ENCODE assay signal across 10 cellular contexts in genomic region chr19:38005224-38005614, GRCh38.
DNase-seq lines count a peak whose midpoint lies in the region; ATAC-seq, FAIRE-seq and TF ChIP-seq lines count a peak whose summit lies in the region.
"Had no signal": no experiment of that assay in that cellular context is flagged by ENCODE, and none has a peak within 500 bp of the region (broad histone marks: within the 10 kb centered on the region; RNA-seq: fewer than 3 reads in every experiment).

No MANE protein-coding gene starts in this region.

- no peaks in the 10 kb centered on the region for H4K20me1 ChIP-seq in H1 (replicated peaks in 1 of 2; ENCODE audit: control insufficient read depth in 1 of 2, insufficient read depth in 2 of 2, low read length in 2 of 2)
- H4K20me1 ChIP-seq in neural cell (ENCODE audit: insufficient read depth) = no peaks in the 10 kb centered on the region

- TF ChIP-seq CTCF in cardiac muscle cell (IDR thresholded peaks at IDR 0.05; ENCODE audit: low read depth, low read length) = no peak
- no peak for TF ChIP-seq CTCF in H1 (IDR thresholded peaks at IDR 0.05; ENCODE audit: control extremely low read depth in 1 of 3, insufficient read depth in 1 of 3, low read depth in 1 of 3, low read length in 3 of 3)
- no peak for TF ChIP-seq CTCF in neural cell (IDR thresholded peaks at IDR 0.05; ENCODE audit: poor library complexity, severe bottlenecking)
- TF ChIP-seq CTCF in uterus (IDR thresholded peaks at IDR 0.05) = no peak

- H2BK20ac ChIP-seq in H1 (ENCODE audit: low read length) = 0 out of 2 replicates have a peak overlapping the region, but pooled peaks have one; percentile 55

- no peaks in the 10 kb centered on the region for H3F3A ChIP-seq in neural cell (ENCODE audit: insufficient read depth, low read length, poor library complexity, severe bottlenecking)

- H3K79me1 ChIP-seq in H1 (ENCODE audit: low read depth, low read length) = peaks cover 5% of the 10 kb centered on the region

- H3K14ac ChIP-seq in H1 (ENCODE audit: insufficient read length) = no peak overlapping the region

- intact Hi-C loops in cardiac septum (cut with DNase I) = loop anchor here (2.0 to 5.0 kb wide), 2 partner anchors 87 to 98 kb away; partner anchors contain the start of genes SIPA1L3 and WDR87
- intact Hi-C loops in uterus (cut with DNase I; ENCODE audit: low total_unique reads) = no loop called here

- peak overlapping the region; percentile 89; the same call in 1 of the 2 replicates for H2AK5ac ChIP-seq in H1 (ENCODE audit: low read depth, low read length)

- TF ChIP-seq POLR2A in H1 (IDR thresholded peaks at IDR 0.05; ENCODE audit: control extremely low read depth in 1 of 2, low read depth in 2 of 2, low read length in 2 of 2) (no peak), uterus (IDR thresholded peaks at IDR 0.05) (no peak)

- H3K23me2 ChIP-seq in H1 (ENCODE audit: low read depth, low read length) = no peaks in the 10 kb centered on the region; the same call in 1 of the 2 replicates

- no peak overlapping the region for H2AFZ ChIP-seq in H1 (ENCODE audit: low read length)
- H2AFZ ChIP-seq in neural cell (ENCODE audit: low read depth, low read length) = no peak overlapping the region

- TF ChIP-seq EP300 in H1 (IDR thresholded peaks at IDR 0.05; ENCODE audit: borderline replicate concordance in 1 of 2, low read depth in 2 of 2, low read length in 2 of 2) = no peak
- no peak for TF ChIP-seq EP300 in neural cell (conservative IDR thresholded peaks at IDR 0.05; ENCODE audit: poor library complexity, severe bottlenecking)

- H2BK120ac ChIP-seq in H1 (replicated peaks; ENCODE audit: low read depth, low read length) = no peak overlapping the region

- peak overlapping the region; percentile 30 for H3K4ac ChIP-seq in H1 (replicated peaks; ENCODE audit: insufficient read length, low read depth, low read length)

- no peak overlapping the region for H3K56ac ChIP-seq in H1 (replicated peaks; ENCODE audit: insufficient read length, low read depth, low read length)

- H3K4me3 ChIP-seq in cardiac muscle cell (no peak overlapping the region), H1 (ENCODE audit: extremely low read depth in 1 of 4, insufficient read depth in 2 of 4, low read depth in 3 of 4, low read length in 4 of 4) (no peak overlapping the region; a peak in 1 of 8 replicates), neural cell (ENCODE audit: low read length) (no peak overlapping the region), uterus (no peak overlapping the region)

- peak overlapping the region; percentile 20 for H3K27ac ChIP-seq in cardiac muscle cell
- peak overlapping the region; percentile 58 for H3K27ac ChIP-seq in H1 (ENCODE audit: low read depth, low read length)
- peak overlapping the region; percentile 73 for H3K27ac ChIP-seq in neural cell (ENCODE audit: low read length)
- H3K27ac ChIP-seq in uterus = peak overlapping the region; percentile 88

- H3K79me2 ChIP-seq in H1 (ENCODE audit: control insufficient read depth in 1 of 2, insufficient read depth in 2 of 2, low read length in 2 of 2) = peaks cover 0 to 26% of the 10 kb centered on the region in 2 experiments; a peak in 2 of 4 replicates
- H3K79me2 ChIP-seq in neural cell (replicated peaks; ENCODE audit: insufficient read depth, low read length) = no peaks in the 10 kb centered on the region

- no peak for DNase-seq in cardiac muscle cell (ENCODE audit: low read depth in 1 of 2, low spot score in 1 of 2)
- no peak for DNase-seq in cardiac septum (ENCODE audit: low spot score)
- DNase-seq in H1 (ENCODE audit: low read depth in 1 of 2, low spot score in 2 of 2) = no peak
- no peak for DNase-seq in uterus
- no peak for DNase-seq in DMS153 (lab: John Stamatoyannopoulos, UW)
- DNase-seq in MV-4-11 (lab: John Stamatoyannopoulos, UW) = no peak
- DNase-seq: KG1 had no signal

- no peak overlapping the region for H2BK12ac ChIP-seq in H1 (ENCODE audit: low read depth, low read length)

- peak overlapping the region; percentile 58 to 73; a peak in 2 of 4 replicates for H3K4me2 ChIP-seq in H1 (ENCODE audit: insufficient read depth in 1 of 2, low read depth in 2 of 2, low read length in 2 of 2)
- no peak overlapping the region for H3K4me2 ChIP-seq in neural cell (ENCODE audit: low read length)

- no peak for FAIRE-seq in H1 (lab: Jason Lieb, UNC)
- FAIRE-seq: pancreas had no signal

- H3K23ac ChIP-seq in H1 (ENCODE audit: insufficient read length) = no peak overlapping the region

- no peaks in the 10 kb centered on the region for H3K9me2 ChIP-seq in neural cell (ENCODE audit: insufficient read depth, low read length)

- H3K36me3 ChIP-seq in cardiac muscle cell = no peaks in the 10 kb centered on the region
- H3K36me3 ChIP-seq in H1 (ENCODE audit: control insufficient read depth in 2 of 4, insufficient read depth in 4 of 4, low read length in 3 of 4) = no peaks in the 10 kb centered on the region
- H3K36me3 ChIP-seq in neural cell (ENCODE audit: insufficient read depth, low read length) = no peaks in the 10 kb centered on the region
- H3K36me3 ChIP-seq in uterus = no peaks in the 10 kb centered on the region
- H3K36me3 ChIP-seq: pancreas had no signal

- H2BK5ac ChIP-seq in H1 (ENCODE audit: low read depth, low read length) = peak overlapping the region; percentile 64

- peak overlapping the region in 1 of 4 experiments; percentile 23; a peak in 3 of 7 replicates for H3K9ac ChIP-seq in H1 (replicated peaks in 1 of 4; ENCODE audit: extremely low read depth in 1 of 4, low read depth in 3 of 4, low read length in 3 of 4)
- H3K9ac ChIP-seq in neural cell (ENCODE audit: low read length) = peak overlapping the region; percentile 52

- TF ChIP-seq RAD21 in H1 (IDR thresholded peaks at IDR 0.05 in 1 of 2, conservative IDR thresholded peaks at IDR 0.05 in 1 of 2; ENCODE audit: low read depth in 2 of 2, low read length in 2 of 2) (no peak), neural cell (conservative IDR thresholded peaks at IDR 0.05) (no peak)

- no peak overlapping the region for H4K8ac ChIP-seq in H1 (ENCODE audit: extremely low read depth, insufficient read depth, low read length)

- H2BK15ac ChIP-seq in H1 (ENCODE audit: low read length) = peak overlapping the region; percentile 36; the same call in 1 of the 2 replicates

- H3K4me1 ChIP-seq in cardiac muscle cell (ENCODE audit: low read depth) = peaks cover 5% of the 10 kb centered on the region
- peaks cover 13 to 27% (median 22%) of the 10 kb centered on the region in 4 experiments for H3K4me1 ChIP-seq in H1 (replicated peaks in 1 of 4; ENCODE audit: control insufficient read depth in 3 of 4, insufficient read depth in 4 of 4, low read length in 3 of 4)
- no peaks in the 10 kb centered on the region for H3K4me1 ChIP-seq in uterus

- H3K27me3 ChIP-seq in cardiac muscle cell (no peaks in the 10 kb centered on the region), H1 (replicated peaks in 1 of 4; ENCODE audit: control insufficient read depth in 3 of 4, extremely low read depth in 1 of 4, insufficient read depth in 3 of 4, low read length in 3 of 4) (no peaks in the 10 kb centered on the region), neural cell (ENCODE audit: insufficient read depth, low read depth, low read length) (no peaks in the 10 kb centered on the region), uterus (no peaks in the 10 kb centered on the region)
- H3K27me3 ChIP-seq: pancreas had no signal

- CTCF ChIA-PET in H1 (lab: Charles Lee; ENCODE audit: partially characterized antibody) = interaction anchor here (0.8 to 1.9 kb wide), 6 partner anchors 14 to 72 kb away, joined by 3 to 13 read pairs (median 4); no protein-coding TSS in a partner anchor

- peak overlapping the region; percentile 11 for H4K5ac ChIP-seq in H1 (ENCODE audit: insufficient read length, low read depth, low read length)

- 80% methylated on average over 8 of the region's 8 CpGs; no CpG with 5 or more reads in 1 of the 2 experiments for WGBS in H1 (ENCODE audit: extremely low coverage in 1 of 2, insufficient coverage in 1 of 2, insufficient read length in 1 of 2, insufficient replicate concordance in 2 of 2, low coverage in 1 of 2, low lambda C conversion rate in 2 of 2, missing lambda C conversion rate in 1 of 2), 2 experiments

- H4K91ac ChIP-seq in H1 (replicated peaks; ENCODE audit: insufficient read length, low read length) = peak overlapping the region; percentile 78

- H3K18ac ChIP-seq in H1 (ENCODE audit: extremely low read depth, low read length) = 0 out of 2 replicates have a peak overlapping the region, but pooled peaks have one; percentile 42

- ATAC-seq in GM19397 (IDR thresholded peaks at IDR 0.05; ENCODE audit: unreplicated experiment) = no peak

- POLR2A ChIA-PET in H1 (lab: Charles Lee; ENCODE audit: partially characterized antibody) = interaction anchor here (0.6 to 4.7 kb wide), 12 partner anchors 11 to 102 kb away, joined by 3 to 66 read pairs (median 16); partner anchors contain the start of genes SIPA1L3 and WDR87

- no peaks in the 10 kb centered on the region for H3K9me3 ChIP-seq in cardiac muscle cell (ENCODE audit: low read depth)
- no peaks in the 10 kb centered on the region for H3K9me3 ChIP-seq in H1 (ENCODE audit: insufficient read depth in 2 of 2, low read depth in 1 of 2, low read length in 1 of 2)
- no peaks in the 10 kb centered on the region for H3K9me3 ChIP-seq in neural cell (ENCODE audit: low read length)
- H3K9me3 ChIP-seq in uterus = no peaks in the 10 kb centered on the region
- H3K9me3 ChIP-seq: pancreas had no signal

TF ChIP-seq in H1, 55 proteins besides CTCF, POLR2A, EP300 and RAD21 (continues in another document):
- no peak for TF ChIP-seq SUZ12 (IDR thresholded peaks at IDR 0.05; ENCODE audit: low read length)
- no peak for TF ChIP-seq MAX (IDR thresholded peaks at IDR 0.05)
- no peak for TF ChIP-seq NANOG (IDR thresholded peaks at IDR 0.05; ENCODE audit: insufficient read depth, low read depth, low read length, poor library complexity, severe bottlenecking)
- no peak for TF ChIP-seq RXRA (IDR thresholded peaks at IDR 0.05; ENCODE audit: insufficient read depth, low read depth, low read length)
- no peak for TF ChIP-seq CTBP2 (IDR thresholded peaks at IDR 0.05; ENCODE audit: borderline replicate concordance, insufficient read depth, insufficient read length, low read length)

TF ChIP-seq in neural cell, 6 proteins besides CTCF, POLR2A, EP300 and RAD21 (continues in another document):
- TF ChIP-seq POLR2AphosphoS5 (IDR thresholded peaks at IDR 0.05) (no peak), EZH2 (IDR thresholded peaks at IDR 0.05; ENCODE audit: borderline replicate concordance, insufficient read depth, low read length, poor library complexity, severe bottlenecking) (no peak)

Comparison
In these comparisons a context has a peak if more than half of its experiments do, and no peak if none do; other contexts are left out.
1. H3K27ac ChIP-seq: peak in every context shown above with its lines; median percentile 88 in uterus; 73 in neural cell; 58 in H1; 20 in cardiac muscle cell.